4 cellular contexts compared by ENCODE assay signal in the genomic region with DNA sequence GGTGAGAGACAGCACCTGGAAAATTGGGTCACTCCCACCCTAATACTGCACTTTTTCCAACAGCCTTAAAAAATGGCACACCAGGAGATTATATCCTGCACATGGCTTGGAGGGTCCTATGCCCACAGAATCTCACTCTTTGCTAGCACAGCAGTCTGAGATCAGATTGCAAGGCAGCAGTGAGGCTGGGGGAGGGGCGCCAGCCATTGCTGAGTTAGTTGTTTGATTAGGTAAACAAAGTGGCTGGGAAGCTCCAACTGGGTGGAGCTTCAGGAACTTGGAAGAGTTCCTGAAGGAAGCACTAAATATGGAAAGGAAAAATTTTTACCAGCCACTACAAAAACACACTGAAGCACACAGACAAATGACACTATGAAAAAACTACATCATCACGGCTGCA.
DNase-seq lines count a peak whose midpoint lies in the region; ATAC-seq and TF ChIP-seq lines count a peak whose summit lies in the region.
"Not testable (repeated sequence)": the region's sequence is repeated elsewhere in the genome, so short reads cannot be mapped to it uniquely, and the experiment has no call there.

No MANE protein-coding gene starts in this region.

- H3K9me3 ChIP-seq in liver (ENCODE audit: control insufficient read depth in 4 of 4, low read length in 3 of 4) = not testable (repeated sequence)

- TF ChIP-seq RAD21 in liver (IDR thresholded peaks at IDR 0.05) = not testable (repeated sequence)

- not testable (repeated sequence) for H3K9ac ChIP-seq in liver (ENCODE audit: low read depth in 1 of 2, low read length in 2 of 2)

- not testable (repeated sequence) for H3K4me1 ChIP-seq in liver (ENCODE audit: control insufficient read depth in 4 of 4, insufficient read depth in 4 of 4, low read length in 3 of 4)

- H3K27me3 ChIP-seq in liver (ENCODE audit: control insufficient read depth in 4 of 4, insufficient read depth in 4 of 4, low read length in 3 of 4) = not testable (repeated sequence)

- H3K27ac ChIP-seq in liver (ENCODE audit: low read depth in 1 of 2, low read length in 2 of 2) = not testable (repeated sequence)

- TF ChIP-seq CTCF in liver (IDR thresholded peaks at IDR 0.05; ENCODE audit: low read depth, low read length, missing input control) = not testable (repeated sequence)

- peak; percentile 39 for ATAC-seq in left lobe of liver

- WGBS in liver = 82% methylated on average over 2 of the region's 2 CpGs

- DNase-seq in LoVo (ENCODE audit: low spot score) = peak; percentile 0
- DNase-seq in NCI-H69 (lab: John Stamatoyannopoulos, UW) = peak; percentile 0
- DNase-seq in left lobe of liver (ENCODE audit: low spot score) = peak; percentile 51

- not testable (repeated sequence) for H3K4me3 ChIP-seq in liver (ENCODE audit: low read depth in 1 of 3, low read length in 3 of 3)

- H3K36me3 ChIP-seq in liver (ENCODE audit: control insufficient read depth in 4 of 4, insufficient read depth in 3 of 4, low read depth in 1 of 4, low read length in 3 of 4) = not testable (repeated sequence)

TF ChIP-seq in liver, 16 proteins besides CTCF, POLR2A, EP300 and RAD21:
- TF ChIP-seq FOXA2 (IDR thresholded peaks at IDR 0.05) = peak; percentile 16

Comparison
In these comparisons a context has a peak if more than half of its experiments do, and no peak if none do; other contexts are left out.
1. DNase-seq: peak in every context shown above with its lines; median percentile 51 in left lobe of liver; 0 in LoVo; 0 in NCI-H69.